3 cellular contexts compared by ENCODE assay signal in genomic region chr11:75771646-75772410, GRCh38.
TF ChIP-seq lines count a peak whose summit lies in the region.

No MANE protein-coding gene starts in this region.

TF ChIP-seq in liver, 16 proteins besides CTCF, POLR2A, EP300 and RAD21:
- no peak for TF ChIP-seq NR2F2 (IDR thresholded peaks at IDR 0.05)
- peak in 1 of 2 donors; percentile 27 for TF ChIP-seq JUND (IDR thresholded peaks at IDR 0.05)
- TF ChIP-seq ZBTB33 (IDR thresholded peaks at IDR 0.05): no peak
- peak in 1 of 2 donors; percentile 11 for TF ChIP-seq RXRA (IDR thresholded peaks at IDR 0.05)
- TF ChIP-seq YY1 (IDR thresholded peaks at IDR 0.05): no peak
- no peak for TF ChIP-seq REST (IDR thresholded peaks at IDR 0.05)

TF ChIP-seq in HepG2, 621 proteins besides CTCF, POLR2A, EP300 and RAD21:
- TF ChIP-seq ISL2 (CRISPR knock-in tag; IDR thresholded peaks at IDR 0.05) (no peak), BORCS8-MEF2B (CRISPR knock-in tag; IDR thresholded peaks at IDR 0.05) (no peak), ZBTB25 (CRISPR knock-in tag; IDR thresholded peaks at IDR 0.05) (no peak), HNF4A (CRISPR knock-in tag; IDR thresholded peaks at IDR 0.05) (no peak)

TF ChIP-seq in GM12891, 5 proteins besides CTCF, POLR2A, EP300 and RAD21:
- no peak for TF ChIP-seq POLR2AphosphoS5 (IDR thresholded peaks at IDR 0.05; ENCODE audit: low read depth, low read length)
- TF ChIP-seq PAX5 (IDR thresholded peaks at IDR 0.05; ENCODE audit: insufficient read depth, low read length, severe bottlenecking): no peak
- TF ChIP-seq POU2F2 (IDR thresholded peaks at IDR 0.05; ENCODE audit: low read depth, low read length): no peak
- TF ChIP-seq TAF1 (IDR thresholded peaks at IDR 0.05; ENCODE audit: low read depth, low read length): no peak
- no peak for TF ChIP-seq SPI1 (IDR thresholded peaks at IDR 0.05; ENCODE audit: low read depth, low read length)
TF ChIP-seq in GM12891: peak in this region for 0.
